Comparison of ENCODE assay signal across 7 cellular contexts in genomic region chr14:24710403-24711063, GRCh38.
DNase-seq lines count a peak whose midpoint lies in the region; ATAC-seq and TF ChIP-seq lines count a peak whose summit lies in the region.

No MANE protein-coding gene starts in this region.

- no peaks in the 10 kb centered on the region for H3F3A ChIP-seq in SK-N-SH (replicated peaks; ENCODE audit: insufficient read depth)

- no peaks in the 10 kb centered on the region for H3K9me2 ChIP-seq in SK-N-SH
- no peaks in the 10 kb centered on the region for H3K9me2 ChIP-seq in hepatocyte (replicated peaks; ENCODE audit: insufficient read depth)

- H2AFZ ChIP-seq in SK-N-SH (ENCODE audit: low read depth) = peak overlapping the region; percentile 73; the same call in 1 of the 2 replicates
- no peak overlapping the region for H2AFZ ChIP-seq in hepatocyte

- H3K4me2 ChIP-seq in SK-N-SH (peak overlapping the region; percentile 78), hepatocyte (no peak overlapping the region)

- H3K4me1 ChIP-seq in SK-N-SH (ENCODE audit: control insufficient read depth in 1 of 2, insufficient read depth in 2 of 2, low read depth in 1 of 2, low read length in 1 of 2) = peaks cover 0 to 3% of the 10 kb centered on the region in 2 experiments; a peak in 1 of 4 replicates
- H3K4me1 ChIP-seq in hepatocyte (ENCODE audit: insufficient read depth) = no peaks in the 10 kb centered on the region
- peaks cover 0 to 4% (median 2%) of the 10 kb centered on the region in 3 donors for H3K4me1 ChIP-seq in skeletal muscle tissue (ENCODE audit: control insufficient read depth in 3 of 3, insufficient read depth in 3 of 3, low read length in 3 of 3)

- no peak for ATAC-seq in GM21390 (IDR thresholded peaks at IDR 0.05; ENCODE audit: unreplicated experiment)

- TF ChIP-seq RAD21 in SK-N-SH (IDR thresholded peaks at IDR 0.05; ENCODE audit: low read length) = peak; percentile 62

- POLR2A ChIA-PET in SK-N-SH (lab: Yijun Ruan, JAX) = interaction anchor here (0.7 kb wide), 1 partner anchor 27 kb away, joined by 6 read pairs; no protein-coding TSS in a partner anchor

- in situ Hi-C loops in astrocyte of the cerebellum (cut with HindIII; ENCODE audit: low sequenced_read_pairs) = no loop called here

- CTCF ChIA-PET in SK-N-SH (lab: Yijun Ruan, JAX) = interaction anchor here (0.6 to 4.7 kb wide), 26 partner anchors 9 to 558 kb away, joined by 3 to 59 read pairs (median 4); no protein-coding TSS in a partner anchor

- no peak for TF ChIP-seq EP300 in SK-N-SH (IDR thresholded peaks at IDR 0.05; ENCODE audit: borderline replicate concordance in 1 of 2, low read depth in 1 of 2, low read length in 1 of 2)

- WGBS in SK-N-SH (ENCODE audit: low lambda C conversion rate) = 5% methylated on average over 14 of the region's 14 CpGs
- 49% methylated on average over 14 of the region's 14 CpGs for WGBS in hepatocyte (ENCODE audit: low lambda C conversion rate, missing lambda C conversion rate)

- no peak overlapping the region for H3K4me3 ChIP-seq in LNCaP clone FGC (ENCODE audit: low read depth, low read length)
- peak overlapping the region; percentile 38 to 55; a peak in 3 of 4 replicates for H3K4me3 ChIP-seq in SK-N-SH (ENCODE audit: low read depth in 2 of 2, low read length in 1 of 2)
- no peak overlapping the region for H3K4me3 ChIP-seq in astrocyte of the cerebellum (ENCODE audit: low read depth, low read length)
- no peak overlapping the region for H3K4me3 ChIP-seq in hepatocyte
- peak overlapping the region in 2 of 3 donors; percentile 52 to 61 for H3K4me3 ChIP-seq in skeletal muscle tissue (ENCODE audit: low read length in 3 of 3)

- H3K27ac ChIP-seq in SK-N-SH (ENCODE audit: low read depth in 2 of 2, low read length in 1 of 2) = no peak overlapping the region
- no peak overlapping the region for H3K27ac ChIP-seq in hepatocyte
- H3K27ac ChIP-seq in skeletal muscle tissue (ENCODE audit: low read depth, low read length) = no peak overlapping the region

- no peaks in the 10 kb centered on the region for H3K9me3 ChIP-seq in SK-N-SH
- H3K9me3 ChIP-seq in hepatocyte (ENCODE audit: low read depth) = no peaks in the 10 kb centered on the region
- H3K9me3 ChIP-seq in skeletal muscle tissue (ENCODE audit: control insufficient read depth in 3 of 3, low read length in 3 of 3) = no peaks in the 10 kb centered on the region

- peak; percentile 21 for DNase-seq in LNCaP clone FGC (ENCODE audit: low read depth)
- DNase-seq in SK-N-SH = peak; percentile 45
- peak; percentile 29 for DNase-seq in astrocyte of the cerebellum (ENCODE audit: low read depth)
- DNase-seq in hepatocyte (ENCODE audit: low spot score) = peak; percentile 78

- TF ChIP-seq CTCF in GM12874 (IDR thresholded peaks at IDR 0.05; ENCODE audit: insufficient read depth, low read depth, low read length) (peak; percentile 77), LNCaP clone FGC (IDR thresholded peaks at IDR 0.05; ENCODE audit: control insufficient read depth, extremely low read depth, insufficient read depth) (peak; percentile 90), SK-N-SH (IDR thresholded peaks at IDR 0.05) (peak; percentile 93), astrocyte of the cerebellum (IDR thresholded peaks at IDR 0.05; ENCODE audit: low read depth, low read length, missing control alignments) (peak; percentile 95), hepatocyte (IDR thresholded peaks at IDR 0.05; ENCODE audit: poor library complexity) (peak; percentile 74)

- H3K36me3 ChIP-seq in SK-N-SH (replicated peaks in 1 of 2; ENCODE audit: control insufficient read depth in 1 of 2, insufficient read depth in 2 of 2, low read length in 1 of 2) = no peaks in the 10 kb centered on the region
- H3K36me3 ChIP-seq in hepatocyte (replicated peaks; ENCODE audit: insufficient read depth, low read depth) = no peaks in the 10 kb centered on the region
- no peaks in the 10 kb centered on the region for H3K36me3 ChIP-seq in skeletal muscle tissue (ENCODE audit: control insufficient read depth in 3 of 3, insufficient read depth in 3 of 3, low read length in 3 of 3)

- H4K20me1 ChIP-seq in SK-N-SH (ENCODE audit: insufficient read depth) (no peaks in the 10 kb centered on the region), hepatocyte (ENCODE audit: insufficient read depth, poor library complexity, severe bottlenecking) (no peaks in the 10 kb centered on the region)

- H3K27me3 ChIP-seq in SK-N-SH (ENCODE audit: insufficient read depth) (peaks cover 28% of the 10 kb centered on the region; the same call in 1 of the 2 replicates), hepatocyte (no peaks in the 10 kb centered on the region), skeletal muscle tissue (ENCODE audit: control insufficient read depth in 3 of 3, insufficient read depth in 3 of 3, low read length in 3 of 3) (no peaks in the 10 kb centered on the region)

- no peaks in the 10 kb centered on the region for H3K79me2 ChIP-seq in SK-N-SH (ENCODE audit: insufficient read depth)
- no peaks in the 10 kb centered on the region for H3K79me2 ChIP-seq in hepatocyte

- H3K9ac ChIP-seq in SK-N-SH = no peak overlapping the region
- H3K9ac ChIP-seq in skeletal muscle tissue (ENCODE audit: low read depth in 1 of 3, low read length in 3 of 3) = peak overlapping the region in 1 of 3 donors; percentile 33

TF ChIP-seq in SK-N-SH, 30 proteins besides CTCF, POLR2A, EP300 and RAD21:
- TF ChIP-seq PBX3 (IDR thresholded peaks at IDR 0.05) (no peak), SMC3 (IDR thresholded peaks at IDR 0.05; ENCODE audit: low read depth, low read length) (0 out of 2 replicates have a peak, but pooled peaks have one; percentile 14)
TF ChIP-seq in SK-N-SH: peak in this region for 1.

Comparison
In these comparisons a context has a peak if more than half of its experiments do, and no peak if none do; other contexts are left out.
1. DNase-seq: peak in every context shown above with its lines; median percentile 78 in hepatocyte; 45 in SK-N-SH; 29 in astrocyte of the cerebellum; 21 in LNCaP clone FGC.
2. H3K4me3 ChIP-seq: peak in SK-N-SH (2 of 2) and skeletal muscle tissue (2 of 3); none in LNCaP clone FGC (single experiment), astrocyte of the cerebellum (single experiment) and hepatocyte (single experiment).
3. Peak in every context shown above with its lines, with median percentiles within 50 percentile points of each other: CTCF ChIP-seq.